Comparison of ENCODE assay signal across 9 cellular contexts in genomic region chr6:71349395-71349794, GRCh38.
A peak's percentile ranks its signal among the peaks of the same experiment; 100 is the strongest.
DNase-seq lines count a peak whose midpoint lies in the region; ATAC-seq, FAIRE-seq and TF ChIP-seq lines count a peak whose summit lies in the region.
"Had no signal": no experiment of that assay in that cellular context is flagged by ENCODE, and none has a peak within 500 bp of the region (broad histone marks: within the 10 kb centered on the region; RNA-seq: fewer than 3 reads in every experiment).

No MANE protein-coding gene starts in this region.

- H3K9me3 ChIP-seq in OCI-LY7 (ENCODE audit: low read length) (no peaks in the 10 kb centered on the region), endothelial cell of umbilical vein (replicated peaks; ENCODE audit: control insufficient read depth, insufficient read depth, low read length) (no peaks in the 10 kb centered on the region)

- dilution Hi-C loops in endothelial cell of umbilical vein (cut with MboI; ENCODE audit: extremely low pct_ligation_motif_present, low sequenced_read_pairs): no loop called here

- H3K27me3 Mint-ChIP-seq in T-cell: peaks cover 0 to 4% of the 10 kb centered on the region in 2 donors

- CTCF ChIA-PET in OCI-LY7 (lab: Charles Lee; ENCODE audit: unreplicated experiment): no interaction called here
- CTCF ChIA-PET in endothelial cell of umbilical vein (lab: Charles Lee): interaction anchor here (0.9 to 2.9 kb wide), 9 partner anchors 7 to 241 kb away, joined by 3 to 98 read pairs (median 10); partner anchors contain the start of gene OGFRL1
- CTCF ChIA-PET in T-cell (lab: Charles Lee): interaction anchor here (0.9 to 1.9 kb wide), 3 partner anchors 155 to 162 kb away, joined by 3 to 13 read pairs (median 10); no protein-coding TSS in a partner anchor

- H3K36me3 Mint-ChIP-seq in T-cell: no peaks in the 10 kb centered on the region

- H3K27me3 ChIP-seq in endothelial cell of umbilical vein (ENCODE audit: control insufficient read depth in 2 of 2, insufficient read depth in 2 of 2, low read length in 2 of 2): no peaks in the 10 kb centered on the region

- in situ Hi-C loops in ACHN (cut with HindIII; ENCODE audit: low pct_ligation_motif_present, low pct_unique_long_range_greater_than_20kb, low sequenced_read_pairs): no loop called here

- H4K20me1 ChIP-seq in OCI-LY7 (ENCODE audit: insufficient read depth, low read length) (no peaks in the 10 kb centered on the region), endothelial cell of umbilical vein (replicated peaks; ENCODE audit: control insufficient read depth, extremely low read depth, insufficient read depth, low read length) (no peaks in the 10 kb centered on the region)

- H3K9me1 ChIP-seq in endothelial cell of umbilical vein (replicated peaks; ENCODE audit: control insufficient read depth, extremely low read depth, insufficient read depth, low read length): no peaks in the 10 kb centered on the region

- ATAC-seq in T-cell (replicated peaks in 1 of 4): no peak

- H3K4me2 ChIP-seq in OCI-LY7 (ENCODE audit: low read length) (no peak overlapping the region), endothelial cell of umbilical vein (ENCODE audit: insufficient read depth, low read length) (no peak overlapping the region)

- BruUV-seq in OCI-LY7 (replicated peaks; lab: Mats Ljungman, UMichigan): no TSS peak
- no TSS peak for BruUV-seq in endothelial cell of umbilical vein (replicated peaks; lab: Mats Ljungman, UMichigan)

- DNase-seq in ACHN: peak; percentile 43
- no peak for DNase-seq in GM19239 (ENCODE audit: insufficient read length, low spot score)
- DNase-seq in OCI-LY7 (ENCODE audit: low spot score): peak; percentile 61
- peak; percentile 53 for DNase-seq in endothelial cell of umbilical vein (ENCODE audit: low read depth, low spot score)
- DNase-seq in pons (ENCODE audit: low spot score): peak; percentile 63
- no peak for DNase-seq in stimulated activated CD4-positive, alpha-beta T cell treated with anti-CD3 and anti-CD28 coated beads, Interleukin-4, amount 100 ng/mL, for 4 hours
- no peak for DNase-seq in activated CD8-positive, alpha-beta memory T cell treated with anti-CD3 and anti-CD28 coated beads, Interleukin-2, amount 50 U/mL, for 4 hours
- DNase-seq in T-cell: no peak

- H3K9me2 ChIP-seq in OCI-LY7 (ENCODE audit: insufficient read depth, low read length): no peaks in the 10 kb centered on the region

- no peak for TF ChIP-seq POLR2A in endothelial cell of umbilical vein (IDR thresholded peaks at IDR 0.05; ENCODE audit: low read depth, low read length)

- no peak overlapping the region for H3K4me3 Mint-ChIP-seq in T-cell
- H3K4me3 Mint-ChIP-seq: central memory CD8-positive, alpha-beta T cell had no signal

- intact Hi-C loops in OCI-LY7 (cut with micrococcal nuclease; ENCODE audit: unreplicated experiment): loop anchor here (1.0 kb wide), 1 partner anchor 159 kb away; no protein-coding TSS in a partner anchor
- intact Hi-C loops in endothelial cell of umbilical vein (cut with micrococcal nuclease): loop anchor here (1.0 to 10.0 kb wide), 3 partner anchors 159 to 395 kb away; partner anchors contain the start of gene B3GAT2

- no peak overlapping the region for H3K27ac ChIP-seq in OCI-LY7 (ENCODE audit: low read depth, low read length, poor library complexity, severe bottlenecking)
- H3K27ac ChIP-seq in endothelial cell of umbilical vein (ENCODE audit: insufficient read depth, low read depth, low read length): no peak overlapping the region

- no peak overlapping the region for H2AFZ ChIP-seq in OCI-LY7 (ENCODE audit: low read length)
- H2AFZ ChIP-seq in endothelial cell of umbilical vein (ENCODE audit: low read depth, low read length): no peak overlapping the region

- H3K4me3 ChIP-seq in OCI-LY7 (ENCODE audit: low read depth, low read length, poor library complexity, severe bottlenecking) (no peak overlapping the region), endothelial cell of umbilical vein (replicated peaks in 1 of 3; ENCODE audit: insufficient read depth in 1 of 3, low read depth in 1 of 3, low read length in 3 of 3) (no peak overlapping the region)

- no peak overlapping the region for H3K27ac Mint-ChIP-seq in T-cell

- FAIRE-seq in GM19239 (lab: Jason Lieb, UNC) (peak; percentile 26), endothelial cell of umbilical vein (lab: Jason Lieb, UNC) (peak; percentile 57)

- H3K9me3 Mint-ChIP-seq in T-cell: no peaks in the 10 kb centered on the region
- H3K9me3 Mint-ChIP-seq: central memory CD8-positive, alpha-beta T cell had no signal

- H3K36me3 ChIP-seq in OCI-LY7 (ENCODE audit: insufficient read depth, low read length) (no peaks in the 10 kb centered on the region), endothelial cell of umbilical vein (ENCODE audit: control insufficient read depth in 2 of 2, extremely low read depth in 1 of 2, insufficient read depth in 2 of 2, low read length in 2 of 2) (no peaks in the 10 kb centered on the region)

- H3K79me2 ChIP-seq in OCI-LY7 (ENCODE audit: insufficient read depth, low read depth, low read length) (no peaks in the 10 kb centered on the region), endothelial cell of umbilical vein (ENCODE audit: control insufficient read depth, insufficient read depth, low read length) (no peaks in the 10 kb centered on the region)

- H3K4me1 ChIP-seq in OCI-LY7 (ENCODE audit: insufficient read depth, low read length, poor library complexity, severe bottlenecking) (peaks cover 4% of the 10 kb centered on the region), endothelial cell of umbilical vein (ENCODE audit: control insufficient read depth, extremely low read depth, insufficient read depth, low read length) (no peaks in the 10 kb centered on the region)

- peak; percentile 96 for TF ChIP-seq CTCF in OCI-LY7 (conservative IDR thresholded peaks at IDR 0.05; ENCODE audit: low read length)
- peak; percentile 37 to 41 for TF ChIP-seq CTCF in endothelial cell of umbilical vein (IDR thresholded peaks at IDR 0.05; ENCODE audit: extremely low read depth in 1 of 2, insufficient read depth in 1 of 2, low read depth in 1 of 2, low read length in 2 of 2)

- POLR2A ChIA-PET in OCI-LY7 (lab: Charles Lee) (interaction anchor here (1.0 kb wide), 1 partner anchor 95 kb away, joined by 4 read pairs; no protein-coding TSS in a partner anchor), endothelial cell of umbilical vein (lab: Charles Lee) (no interaction called here), T-cell (lab: Charles Lee) (no interaction called here)

- no peak overlapping the region for H3K9ac ChIP-seq in endothelial cell of umbilical vein (replicated peaks; ENCODE audit: extremely low read depth, insufficient read depth, low read length)

- H3K4me1 Mint-ChIP-seq in T-cell: no peaks in the 10 kb centered on the region
- H3K4me1 Mint-ChIP-seq: central memory CD8-positive, alpha-beta T cell had no signal

TF ChIP-seq in endothelial cell of umbilical vein, 7 proteins besides CTCF, POLR2A, EP300 and RAD21:
- no peak for TF ChIP-seq EZH2 (IDR thresholded peaks at IDR 0.05; ENCODE audit: borderline replicate concordance, low read depth, low read length, severe bottlenecking)
- TF ChIP-seq MYC (IDR thresholded peaks at IDR 0.05; ENCODE audit: low read depth, low read length): no peak
- TF ChIP-seq POLR2AphosphoS5 (IDR thresholded peaks at IDR 0.05; ENCODE audit: insufficient read depth, low read depth, low read length): no peak
- TF ChIP-seq GATA2 (IDR thresholded peaks at IDR 0.05; ENCODE audit: insufficient read depth, insufficient read length, low read depth, low read length): no peak
- no peak for TF ChIP-seq FOS (IDR thresholded peaks at IDR 0.05; ENCODE audit: borderline replicate concordance, insufficient read depth, low read length)
- no peak for TF ChIP-seq JUN (IDR thresholded peaks at IDR 0.05; ENCODE audit: borderline replicate concordance, insufficient read depth, insufficient read length, low read depth)

Comparison
In these comparisons a context has a peak if more than half of its experiments do, and no peak if none do; other contexts are left out.
1. DNase-seq: peak in ACHN (single experiment), OCI-LY7 (single experiment), endothelial cell of umbilical vein (single experiment) and pons (single experiment); none in GM19239 (single experiment), stimulated activated CD4-positive, alpha-beta T cell treated with anti-CD3 and anti-CD28 coated beads, Interleukin-4, amount 100 ng/mL, for 4 hours (0 of 2), activated CD8-positive, alpha-beta memory T cell treated with anti-CD3 and anti-CD28 coated beads, Interleukin-2, amount 50 U/mL, for 4 hours (single experiment) and T-cell (0 of 34).